ENCODE assay signal across 8 cellular contexts in the genomic region with DNA sequence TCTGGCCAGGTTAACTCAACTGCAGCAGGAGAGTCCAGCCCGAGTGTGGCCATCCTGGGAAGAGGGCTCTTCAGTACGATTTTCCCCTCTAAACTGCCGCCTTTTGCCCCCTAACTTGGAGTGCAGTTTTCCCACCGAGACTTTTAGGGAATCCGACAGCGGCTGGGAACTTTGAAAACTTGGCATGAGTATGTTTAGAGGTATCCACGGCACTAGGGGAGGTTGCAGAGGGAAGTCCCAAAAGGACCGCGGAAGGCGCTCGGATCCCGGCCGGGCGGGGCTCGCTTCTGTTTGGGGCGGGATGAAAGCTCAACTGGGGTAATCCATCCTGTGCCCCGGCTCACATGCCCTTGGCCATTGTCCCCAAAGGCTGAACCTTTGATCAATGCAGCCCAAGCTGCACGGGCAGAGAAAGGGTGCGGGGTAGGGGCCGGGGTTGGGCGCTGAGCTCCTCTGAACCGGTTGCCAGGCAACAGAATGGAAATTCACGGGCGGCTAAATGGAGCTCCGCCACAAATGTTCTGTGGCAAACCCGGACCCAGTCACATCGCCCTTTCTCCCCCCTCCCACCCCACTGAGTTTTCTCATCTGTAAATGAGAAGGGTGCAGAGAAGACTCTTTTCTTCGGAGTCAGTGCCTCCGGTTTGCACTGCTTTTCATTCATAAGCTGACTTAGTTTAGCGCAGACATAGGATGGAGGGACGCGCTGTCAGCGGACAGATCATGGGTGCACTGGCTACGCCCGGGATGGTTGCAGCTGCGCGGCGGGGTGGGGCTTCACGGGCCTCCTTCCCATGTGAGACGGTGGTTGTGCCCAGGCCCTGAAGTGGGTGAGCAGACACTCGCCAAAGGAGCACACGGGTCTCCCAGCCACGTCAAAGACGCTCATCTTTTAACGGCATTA. TPM values are rescaled to one million over a fixed set of nuclear protein-coding genes. Genes with fewer than 3 reads are reported as not detected.
DNase-seq lines count a peak whose midpoint lies in the region; ATAC-seq lines count a peak whose summit lies in the region.

No MANE protein-coding gene starts in this region.

- ATAC-seq in GM21825 (IDR thresholded peaks at IDR 0.05; ENCODE audit: unreplicated experiment): no peak

- no peaks in the 10 kb centered on the region for H3K36me3 Mint-ChIP-seq in activated T-cell treated with anti-CD3 and anti-CD28 coated beads, Interleukin-2, amount 50 U/mL, for 24 hours (ENCODE audit: low read depth)

- DNase-seq in DMS53 (lab: John Stamatoyannopoulos, UW) (peak; percentile 75), cardiac septum (ENCODE audit: low spot score) (peak; percentile 82), posterior vena cava (ENCODE audit: low spot score) (peak; percentile 82), GDM1 (lab: John Stamatoyannopoulos, UW) (no peak), foreskin melanocyte (no peak)
- DNase-seq in activated T-cell treated with anti-CD3 and anti-CD28 coated beads, Interleukin-2, amount 50 U/mL, for 24 hours: peak; percentile 46

- peak overlapping the region; percentile 74 for H3K4me3 ChIP-seq in HUES48 (ENCODE audit: low read depth, low read length)

- no peak overlapping the region for H3K27ac Mint-ChIP-seq in activated T-cell treated with anti-CD3 and anti-CD28 coated beads, Interleukin-2, amount 50 U/mL, for 24 hours

- peaks cover 19% of the 10 kb centered on the region for H3K4me1 Mint-ChIP-seq in activated T-cell treated with anti-CD3 and anti-CD28 coated beads, Interleukin-2, amount 50 U/mL, for 24 hours (ENCODE audit: low read depth)

- H3K9me3 Mint-ChIP-seq in activated T-cell treated with anti-CD3 and anti-CD28 coated beads, Interleukin-2, amount 50 U/mL, for 24 hours: no peaks in the 10 kb centered on the region

- peak overlapping the region; percentile 64 for H3K4me3 Mint-ChIP-seq in activated T-cell treated with anti-CD3 and anti-CD28 coated beads, Interleukin-2, amount 50 U/mL, for 24 hours

- peaks cover 86% of the 10 kb centered on the region for H3K27me3 ChIP-seq in HUES48 (ENCODE audit: control insufficient read depth, insufficient read depth, low read length)

- peaks cover 44% of the 10 kb centered on the region for H3K4me1 ChIP-seq in HUES48 (ENCODE audit: control insufficient read depth, insufficient read depth, low read length)

- no peaks in the 10 kb centered on the region for H3K36me3 ChIP-seq in HUES48 (ENCODE audit: control insufficient read depth, insufficient read depth, low read length)

- H3K27ac ChIP-seq in HUES48 (ENCODE audit: low read depth, low read length): no peak overlapping the region

- intact Hi-C loops in cardiac septum (cut with DNase I) (no loop called here), posterior vena cava (cut with DNase I) (loop anchor here in 1 of 2 donors (5.0 kb wide), 1 partner anchor 274 kb away; no protein-coding TSS in a partner anchor)

- no peak overlapping the region for H3K9ac ChIP-seq in HUES48 (ENCODE audit: low read depth, low read length)

- H3K9me3 ChIP-seq in HUES48 (ENCODE audit: control insufficient read depth, insufficient read depth, low read length): no peaks in the 10 kb centered on the region

- H3K27me3 Mint-ChIP-seq in activated T-cell treated with anti-CD3 and anti-CD28 coated beads, Interleukin-2, amount 50 U/mL, for 24 hours: peaks cover 86% of the 10 kb centered on the region

RNA-seq across cellular contexts. Expression of gene BMP6, which starts 2.3 kb away (rescaled TPM):
- total RNA-seq in cardiac septum: 2.9 TPM
- total RNA-seq in posterior vena cava: 1 to 10 TPM; 2.0 to 5.7 TPM

Comparison
In these comparisons a context has a peak if more than half of its experiments do, and no peak if none do; other contexts are left out.
1. DNase-seq: peak in DMS53 (single experiment), activated T-cell treated with anti-CD3 and anti-CD28 coated beads, Interleukin-2, amount 50 U/mL, for 24 hours (single experiment), cardiac septum (single experiment) and posterior vena cava (single experiment); none in GDM1 (single experiment) and foreskin melanocyte (single experiment).